ENCODE assay signal across 1 cellular context in the genomic region with DNA sequence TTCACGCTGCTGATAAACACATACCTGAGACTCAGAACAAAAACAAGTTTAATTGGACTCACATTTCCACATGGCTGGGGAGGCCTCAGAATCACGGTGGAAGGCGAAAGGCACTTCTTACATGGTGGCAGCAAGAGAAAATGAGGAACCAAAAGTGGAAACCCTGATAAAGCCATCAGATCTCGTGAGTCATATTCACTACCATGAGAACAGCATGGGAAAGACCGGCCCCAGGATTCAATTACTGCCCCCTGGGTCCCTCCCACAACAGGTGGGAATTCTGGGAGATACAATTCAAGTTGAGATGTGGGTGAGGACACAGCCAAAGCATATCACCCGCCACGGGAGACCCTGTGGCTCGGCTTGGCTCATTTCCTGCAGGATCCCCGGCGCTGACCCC.
TF ChIP-seq lines count a peak whose summit lies in the region.

No MANE protein-coding gene starts in this region.

TF ChIP-seq in GM12878, 131 proteins besides CTCF, POLR2A, EP300 and RAD21:
- TF ChIP-seq ESRRA (IDR thresholded peaks at IDR 0.05; ENCODE audit: low read length) (no peak), RFX5 (IDR thresholded peaks at IDR 0.05; ENCODE audit: low read depth, low read length) (no peak), MYB (IDR thresholded peaks at IDR 0.05; ENCODE audit: borderline replicate concordance, low read depth, low read length) (no peak), TCF3 (IDR thresholded peaks at IDR 0.05; ENCODE audit: borderline replicate concordance, insufficient read depth, low read depth, low read length) (no peak), RCOR1 (conservative IDR thresholded peaks at IDR 0.05; ENCODE audit: low read depth, low read length) (no peak), TCF7 (IDR thresholded peaks at IDR 0.05; ENCODE audit: borderline replicate concordance) (no peak), SP1 (IDR thresholded peaks at IDR 0.05; ENCODE audit: low read depth, low read length) (no peak), HDAC6 (IDR thresholded peaks at IDR 0.05; ENCODE audit: unreplicated experiment) (no peak), CHD2 (IDR thresholded peaks at IDR 0.05; ENCODE audit: borderline replicate concordance, low read depth, low read length) (no peak), PML (IDR thresholded peaks at IDR 0.05; ENCODE audit: low read length) (no peak), PAX5 (IDR thresholded peaks at IDR 0.05; ENCODE audit: borderline replicate concordance, low read depth, low read length) (no peak), SRF (IDR thresholded peaks at IDR 0.05; ENCODE audit: low read depth in 2 of 2, low read length in 2 of 2) (no peak), ETV6 (conservative IDR thresholded peaks at IDR 0.05 in 1 of 2, IDR thresholded peaks at IDR 0.05 in 1 of 2; ENCODE audit: borderline replicate concordance in 1 of 2, low read depth in 1 of 2) (no peak)
- TF ChIP-seq, protein P1, sequence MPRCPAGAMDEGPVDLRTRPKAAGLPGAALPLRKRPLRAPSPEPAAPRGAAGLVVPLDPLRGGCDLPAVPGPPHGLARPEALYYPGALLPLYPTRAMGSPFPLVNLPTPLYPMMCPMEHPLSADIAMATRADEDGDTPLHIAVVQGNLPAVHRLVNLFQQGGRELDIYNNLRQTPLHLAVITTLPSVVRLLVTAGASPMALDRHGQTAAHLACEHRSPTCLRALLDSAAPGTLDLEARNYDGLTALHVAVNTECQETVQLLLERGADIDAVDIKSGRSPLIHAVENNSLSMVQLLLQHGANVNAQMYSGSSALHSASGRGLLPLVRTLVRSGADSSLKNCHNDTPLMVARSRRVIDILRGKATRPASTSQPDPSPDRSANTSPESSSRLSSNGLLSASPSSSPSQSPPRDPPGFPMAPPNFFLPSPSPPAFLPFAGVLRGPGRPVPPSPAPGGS (IDR thresholded peaks at IDR 0.05; ENCODE audit: borderline replicate concordance, insufficient read depth, low read depth, low read length, poor library complexity, severe bottlenecking) = no peak
- TF ChIP-seq, protein P2, sequence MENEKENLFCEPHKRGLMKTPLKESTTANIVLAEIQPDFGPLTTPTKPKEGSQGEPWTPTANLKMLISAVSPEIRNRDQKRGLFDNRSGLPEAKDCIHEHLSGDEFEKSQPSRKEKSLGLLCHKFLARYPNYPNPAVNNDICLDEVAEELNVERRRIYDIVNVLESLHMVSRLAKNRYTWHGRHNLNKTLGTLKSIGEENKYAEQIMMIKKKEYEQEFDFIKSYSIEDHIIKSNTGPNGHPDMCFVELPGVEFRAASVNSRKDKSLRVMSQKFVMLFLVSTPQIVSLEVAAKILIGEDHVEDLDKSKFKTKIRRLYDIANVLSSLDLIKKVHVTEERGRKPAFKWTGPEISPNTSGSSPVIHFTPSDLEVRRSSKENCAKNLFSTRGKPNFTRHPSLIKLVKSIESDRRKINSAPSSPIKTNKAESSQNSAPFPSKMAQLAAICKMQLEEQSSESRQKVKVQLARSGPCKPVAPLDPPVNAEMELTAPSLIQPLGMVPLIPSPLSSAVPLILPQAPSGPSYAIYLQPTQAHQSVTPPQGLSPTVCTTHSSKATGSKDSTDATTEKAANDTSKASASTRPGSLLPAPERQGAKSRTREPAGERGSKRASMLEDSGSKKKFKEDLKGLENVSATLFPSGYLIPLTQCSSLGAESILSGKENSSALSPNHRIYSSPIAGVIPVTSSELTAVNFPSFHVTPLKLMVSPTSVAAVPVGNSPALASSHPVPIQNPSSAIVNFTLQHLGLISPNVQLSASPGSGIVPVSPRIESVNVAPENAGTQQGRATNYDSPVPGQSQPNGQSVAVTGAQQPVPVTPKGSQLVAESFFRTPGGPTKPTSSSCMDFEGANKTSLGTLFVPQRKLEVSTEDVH (IDR thresholded peaks at IDR 0.05; ENCODE audit: low read depth, partially characterized antibody) = no peak
- TF ChIP-seq, protein P3, sequence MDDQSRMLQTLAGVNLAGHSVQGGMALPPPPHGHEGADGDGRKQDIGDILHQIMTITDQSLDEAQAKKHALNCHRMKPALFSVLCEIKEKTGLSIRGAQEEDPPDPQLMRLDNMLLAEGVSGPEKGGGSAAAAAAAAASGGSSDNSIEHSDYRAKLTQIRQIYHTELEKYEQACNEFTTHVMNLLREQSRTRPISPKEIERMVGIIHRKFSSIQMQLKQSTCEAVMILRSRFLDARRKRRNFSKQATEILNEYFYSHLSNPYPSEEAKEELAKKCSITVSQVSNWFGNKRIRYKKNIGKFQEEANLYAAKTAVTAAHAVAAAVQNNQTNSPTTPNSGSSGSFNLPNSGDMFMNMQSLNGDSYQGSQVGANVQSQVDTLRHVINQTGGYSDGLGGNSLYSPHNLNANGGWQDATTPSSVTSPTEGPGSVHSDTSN (IDR thresholded peaks at IDR 0.05; ENCODE audit: insufficient replicate concordance, low read depth, low read length) = no peak
- TF ChIP-seq, protein P4, sequence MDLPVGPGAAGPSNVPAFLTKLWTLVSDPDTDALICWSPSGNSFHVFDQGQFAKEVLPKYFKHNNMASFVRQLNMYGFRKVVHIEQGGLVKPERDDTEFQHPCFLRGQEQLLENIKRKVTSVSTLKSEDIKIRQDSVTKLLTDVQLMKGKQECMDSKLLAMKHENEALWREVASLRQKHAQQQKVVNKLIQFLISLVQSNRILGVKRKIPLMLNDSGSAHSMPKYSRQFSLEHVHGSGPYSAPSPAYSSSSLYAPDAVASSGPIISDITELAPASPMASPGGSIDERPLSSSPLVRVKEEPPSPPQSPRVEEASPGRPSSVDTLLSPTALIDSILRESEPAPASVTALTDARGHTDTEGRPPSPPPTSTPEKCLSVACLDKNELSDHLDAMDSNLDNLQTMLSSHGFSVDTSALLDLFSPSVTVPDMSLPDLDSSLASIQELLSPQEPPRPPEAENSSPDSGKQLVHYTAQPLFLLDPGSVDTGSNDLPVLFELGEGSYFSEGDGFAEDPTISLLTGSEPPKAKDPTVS (IDR thresholded peaks at IDR 0.05; ENCODE audit: low read depth, low read length) = no peak
- TF ChIP-seq, protein P5, sequence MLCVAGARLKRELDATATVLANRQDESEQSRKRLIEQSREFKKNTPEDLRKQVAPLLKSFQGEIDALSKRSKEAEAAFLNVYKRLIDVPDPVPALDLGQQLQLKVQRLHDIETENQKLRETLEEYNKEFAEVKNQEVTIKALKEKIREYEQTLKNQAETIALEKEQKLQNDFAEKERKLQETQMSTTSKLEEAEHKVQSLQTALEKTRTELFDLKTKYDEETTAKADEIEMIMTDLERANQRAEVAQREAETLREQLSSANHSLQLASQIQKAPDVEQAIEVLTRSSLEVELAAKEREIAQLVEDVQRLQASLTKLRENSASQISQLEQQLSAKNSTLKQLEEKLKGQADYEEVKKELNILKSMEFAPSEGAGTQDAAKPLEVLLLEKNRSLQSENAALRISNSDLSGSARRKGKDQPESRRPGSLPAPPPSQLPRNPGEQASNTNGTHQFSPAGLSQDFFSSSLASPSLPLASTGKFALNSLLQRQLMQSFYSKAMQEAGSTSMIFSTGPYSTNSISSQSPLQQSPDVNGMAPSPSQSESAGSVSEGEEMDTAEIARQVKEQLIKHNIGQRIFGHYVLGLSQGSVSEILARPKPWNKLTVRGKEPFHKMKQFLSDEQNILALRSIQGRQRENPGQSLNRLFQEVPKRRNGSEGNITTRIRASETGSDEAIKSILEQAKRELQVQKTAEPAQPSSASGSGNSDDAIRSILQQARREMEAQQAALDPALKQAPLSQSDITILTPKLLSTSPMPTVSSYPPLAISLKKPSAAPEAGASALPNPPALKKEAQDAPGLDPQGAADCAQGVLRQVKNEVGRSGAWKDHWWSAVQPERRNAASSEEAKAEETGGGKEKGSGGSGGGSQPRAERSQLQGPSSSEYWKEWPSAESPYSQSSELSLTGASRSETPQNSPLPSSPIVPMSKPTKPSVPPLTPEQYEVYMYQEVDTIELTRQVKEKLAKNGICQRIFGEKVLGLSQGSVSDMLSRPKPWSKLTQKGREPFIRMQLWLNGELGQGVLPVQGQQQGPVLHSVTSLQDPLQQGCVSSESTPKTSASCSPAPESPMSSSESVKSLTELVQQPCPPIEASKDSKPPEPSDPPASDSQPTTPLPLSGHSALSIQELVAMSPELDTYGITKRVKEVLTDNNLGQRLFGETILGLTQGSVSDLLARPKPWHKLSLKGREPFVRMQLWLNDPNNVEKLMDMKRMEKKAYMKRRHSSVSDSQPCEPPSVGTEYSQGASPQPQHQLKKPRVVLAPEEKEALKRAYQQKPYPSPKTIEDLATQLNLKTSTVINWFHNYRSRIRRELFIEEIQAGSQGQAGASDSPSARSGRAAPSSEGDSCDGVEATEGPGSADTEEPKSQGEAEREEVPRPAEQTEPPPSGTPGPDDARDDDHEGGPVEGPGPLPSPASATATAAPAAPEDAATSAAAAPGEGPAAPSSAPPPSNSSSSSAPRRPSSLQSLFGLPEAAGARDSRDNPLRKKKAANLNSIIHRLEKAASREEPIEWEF (IDR thresholded peaks at IDR 0.05; ENCODE audit: insufficient replicate concordance, low read depth, low read length) = no peak
- TF ChIP-seq, protein P6, sequence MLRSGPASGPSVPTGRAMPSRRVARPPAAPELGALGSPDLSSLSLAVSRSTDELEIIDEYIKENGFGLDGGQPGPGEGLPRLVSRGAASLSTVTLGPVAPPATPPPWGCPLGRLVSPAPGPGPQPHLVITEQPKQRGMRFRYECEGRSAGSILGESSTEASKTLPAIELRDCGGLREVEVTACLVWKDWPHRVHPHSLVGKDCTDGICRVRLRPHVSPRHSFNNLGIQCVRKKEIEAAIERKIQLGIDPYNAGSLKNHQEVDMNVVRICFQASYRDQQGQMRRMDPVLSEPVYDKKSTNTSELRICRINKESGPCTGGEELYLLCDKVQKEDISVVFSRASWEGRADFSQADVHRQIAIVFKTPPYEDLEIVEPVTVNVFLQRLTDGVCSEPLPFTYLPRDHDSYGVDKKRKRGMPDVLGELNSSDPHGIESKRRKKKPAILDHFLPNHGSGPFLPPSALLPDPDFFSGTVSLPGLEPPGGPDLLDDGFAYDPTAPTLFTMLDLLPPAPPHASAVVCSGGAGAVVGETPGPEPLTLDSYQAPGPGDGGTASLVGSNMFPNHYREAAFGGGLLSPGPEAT (IDR thresholded peaks at IDR 0.05; ENCODE audit: low read depth) = no peak
TF ChIP-seq in GM12878: peak in this region for 0.
